ENCODE assay signal across 18 cellular contexts in the genomic region with DNA sequence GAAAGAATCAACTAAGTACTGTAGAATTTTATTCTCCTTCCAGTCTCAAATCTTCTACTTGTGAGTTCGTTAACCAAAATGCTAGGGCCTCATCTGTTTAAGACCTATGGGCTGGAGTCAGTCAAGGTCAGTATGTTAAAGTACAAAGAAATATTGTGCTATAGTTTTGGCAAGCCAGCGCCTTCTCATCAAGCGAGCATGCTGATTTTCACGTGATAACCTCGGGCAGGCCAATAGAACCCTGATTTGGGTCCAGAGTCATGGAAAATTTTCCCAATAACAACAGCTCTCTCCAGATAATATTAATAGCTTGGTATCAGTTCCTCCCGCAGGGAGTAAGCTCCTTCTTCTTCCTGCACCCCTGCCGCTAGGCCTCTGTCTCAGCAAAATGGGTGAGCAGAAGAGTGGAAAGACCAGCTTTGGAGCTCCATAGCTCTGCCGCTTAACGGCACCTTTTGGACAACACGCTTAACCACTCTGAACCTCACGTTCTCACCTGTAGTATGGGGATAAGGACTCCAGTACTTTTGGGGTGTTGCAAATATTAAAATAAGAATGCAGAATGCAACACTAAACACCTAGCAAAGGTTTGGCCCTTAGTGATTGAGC. TPM values are rescaled to one million over a fixed set of nuclear protein-coding genes. Genes with fewer than 3 reads are reported as not detected.
DNase-seq lines count a peak whose midpoint lies in the region; ATAC-seq and TF ChIP-seq lines count a peak whose summit lies in the region.
"Had no signal": no experiment of that assay in that cellular context is flagged by ENCODE, and none has a peak within 500 bp of the region (broad histone marks: within the 10 kb centered on the region; RNA-seq: fewer than 3 reads in every experiment).

No MANE protein-coding gene starts in this region.

- no peak overlapping the region for H2AFZ ChIP-seq in PC-9

- H3K36me3 Mint-ChIP-seq in nephron (ENCODE audit: low read depth) = peaks cover 3% of the 10 kb centered on the region
- no peaks in the 10 kb centered on the region for H3K36me3 Mint-ChIP-seq in activated CD8-positive, alpha-beta T cell treated with anti-CD3 and anti-CD28 coated beads, Interleukin-2, amount 10 ng/mL, durations not matched to agents 7 days and 5 days (ENCODE audit: low read depth)

- POLR2A ChIA-PET in activated CD8-positive, alpha-beta T cell treated with anti-CD3 and anti-CD28 coated beads, Interleukin-2, amount 10 ng/mL, durations not matched to agents 7 days and 5 days (lab: Charles Lee) = no interaction called here
- POLR2A ChIA-PET in PC-9 (lab: Charles Lee; ENCODE audit: unreplicated experiment) = no interaction called here

- intact Hi-C loops in heart right ventricle (cut with DNase I) (loop anchor here in 1 of 10 donors (5.0 kb wide), 1 partner anchor 80 kb away; no protein-coding TSS in a partner anchor), ascending aorta (cut with DNase I) (no loop called here), testis (cut with DNase I; ENCODE audit: low total_unique reads) (no loop called here), PC-9 (cut with micrococcal nuclease; ENCODE audit: unreplicated experiment) (no loop called here)

- peak in 2 of 8 donors; percentile 7 to 27 for ATAC-seq in heart right ventricle
- no peak for ATAC-seq in activated CD8-positive, alpha-beta T cell treated with anti-CD3 and anti-CD28 coated beads, Interleukin-2, amount 10 ng/mL, durations not matched to agents 7 days and 5 days

- H3K4me3 ChIP-seq in heart right ventricle (no peak overlapping the region), right atrium auricular region (no peak overlapping the region), ascending aorta (peak overlapping the region in 1 of 2 donors; percentile 29), testis (no peak overlapping the region), PC-9 (no peak overlapping the region)
- H3K4me3 ChIP-seq: HAP-1 had no signal

- no peaks in the 10 kb centered on the region; the same call in 1 of the 2 replicates for H4K20me1 ChIP-seq in PC-9 (ENCODE audit: insufficient read depth)

- no peaks in the 10 kb centered on the region for H3K9me2 ChIP-seq in PC-9 (ENCODE audit: insufficient read depth)

- no peak overlapping the region for H3K4me3 Mint-ChIP-seq in nephron
- H3K4me3 Mint-ChIP-seq in activated CD8-positive, alpha-beta T cell treated with anti-CD3 and anti-CD28 coated beads, Interleukin-2, amount 10 ng/mL, durations not matched to agents 7 days and 5 days = no peak overlapping the region
- H3K4me3 Mint-ChIP-seq: CD4-positive, CD25-positive, alpha-beta regulatory T cell had no signal

- no peak for TF ChIP-seq POLR2A in testis (IDR thresholded peaks at IDR 0.05)

- H3K27ac ChIP-seq in heart right ventricle (peak overlapping the region in 6 of 10 donors; percentile 4 to 30 (median 21)), right atrium auricular region (peak overlapping the region in 1 of 2 donors; percentile 29), ascending aorta (peak overlapping the region; percentile 37 to 54), testis (peak overlapping the region in 1 of 2 donors; percentile 34), PC-9 (no peak overlapping the region)
- H3K27ac ChIP-seq: HL-60 had no signal

- peak overlapping the region in 2 of 3 experiments; percentile 60 to 65 for H3K27ac Mint-ChIP-seq in nephron
- no peak overlapping the region for H3K27ac Mint-ChIP-seq in activated CD8-positive, alpha-beta T cell treated with anti-CD3 and anti-CD28 coated beads, Interleukin-2, amount 10 ng/mL, durations not matched to agents 7 days and 5 days
- H3K27ac Mint-ChIP-seq: CD4-positive, CD25-positive, alpha-beta regulatory T cell had no signal

- H3F3A ChIP-seq in PC-9 (ENCODE audit: insufficient read depth, low read depth) = peaks cover 21% of the 10 kb centered on the region; the same call in 1 of the 2 replicates

- H3K4me2 ChIP-seq in PC-9 = no peak overlapping the region

- peaks cover 0 to under 1% (median 0%) of the 10 kb centered on the region in 7 donors for H3K27me3 ChIP-seq in heart right ventricle
- H3K27me3 ChIP-seq in right atrium auricular region = no peaks in the 10 kb centered on the region
- no peaks in the 10 kb centered on the region for H3K27me3 ChIP-seq in ascending aorta
- H3K27me3 ChIP-seq in testis = no peaks in the 10 kb centered on the region
- no peaks in the 10 kb centered on the region for H3K27me3 ChIP-seq in PC-9 (ENCODE audit: insufficient read depth, low read depth)

- no peak for DNase-seq in heart right ventricle
- no peak for DNase-seq in right atrium auricular region (ENCODE audit: low spot score)
- no peak for DNase-seq in ascending aorta (ENCODE audit: low spot score in 2 of 2)
- peak; percentile 60 for DNase-seq in testis
- DNase-seq in NCI-H69 (lab: John Stamatoyannopoulos, UW) = no peak
- no peak for DNase-seq in activated CD8-positive, alpha-beta T cell treated with anti-CD3 and anti-CD28 coated beads, Interleukin-2, amount 10 ng/mL, durations not matched to agents 7 days and 5 days
- no peak for DNase-seq in PC-9
- DNase-seq: AML-193; CD4-positive, CD25-positive, alpha-beta regulatory T cell; DMS79 treated with DMSO at 0.1 percent for 48 hours; KG1; NCI-H1105 treated with DMSO at 0.1 percent for 48 hours; NCI-H187 treated with DMSO at 0.1 percent for 48 hours; NCI-H2171; NCI-H82 had no signal

- H3K79me2 ChIP-seq in PC-9 (ENCODE audit: low read depth) = peaks cover 31% of the 10 kb centered on the region

- no peaks in the 10 kb centered on the region for H3K9me3 Mint-ChIP-seq in nephron
- H3K9me3 Mint-ChIP-seq in activated CD8-positive, alpha-beta T cell treated with anti-CD3 and anti-CD28 coated beads, Interleukin-2, amount 10 ng/mL, durations not matched to agents 7 days and 5 days (ENCODE audit: insufficient read depth) = no peaks in the 10 kb centered on the region
- H3K9me3 Mint-ChIP-seq: CD4-positive, CD25-positive, alpha-beta regulatory T cell had no signal

- CTCF ChIA-PET in activated CD8-positive, alpha-beta T cell treated with anti-CD3 and anti-CD28 coated beads, Interleukin-2, amount 10 ng/mL, durations not matched to agents 7 days and 5 days (lab: Charles Lee) = interaction anchor here (0.8 to 1.3 kb wide), 2 partner anchors 13 to 15 kb away, joined by 3 to 4 read pairs; no protein-coding TSS in a partner anchor
- CTCF ChIA-PET in PC-9 (lab: Charles Lee) = no interaction called here

- no peak for TF ChIP-seq CTCF in heart right ventricle (IDR thresholded peaks at IDR 0.05)
- no peak for TF ChIP-seq CTCF in right atrium auricular region (IDR thresholded peaks at IDR 0.05)
- no peak for TF ChIP-seq CTCF in ascending aorta (IDR thresholded peaks at IDR 0.05)
- TF ChIP-seq CTCF in nephron (IDR thresholded peaks at IDR 0.05; ENCODE audit: unreplicated experiment in 3 of 3) = no peak
- no peak for TF ChIP-seq CTCF in testis (IDR thresholded peaks at IDR 0.05)
- no peak for TF ChIP-seq CTCF in PC-9 (conservative IDR thresholded peaks at IDR 0.05)

- no peaks in the 10 kb centered on the region for H3K36me3 ChIP-seq in heart right ventricle
- no peaks in the 10 kb centered on the region for H3K36me3 ChIP-seq in right atrium auricular region
- H3K36me3 ChIP-seq in ascending aorta = no peaks in the 10 kb centered on the region
- no peaks in the 10 kb centered on the region for H3K36me3 ChIP-seq in testis (ENCODE audit: low read depth, missing control alignments)
- no peaks in the 10 kb centered on the region for H3K36me3 ChIP-seq in PC-9 (ENCODE audit: low read depth)
- H3K36me3 ChIP-seq: HAP-1 had no signal

- 74% methylated on average over 11 of the region's 11 CpGs for WGBS in heart right ventricle, 2 donors
- 61% methylated on average over 11 of the region's 11 CpGs for WGBS in testis, 2 donors

- BruUV-seq in PC-9 (replicated peaks; lab: Mats Ljungman, UMichigan) = no TSS peak

- peaks cover 7% of the 10 kb centered on the region for H3K27me3 Mint-ChIP-seq in nephron (ENCODE audit: low read depth)
- H3K27me3 Mint-ChIP-seq in activated CD8-positive, alpha-beta T cell treated with anti-CD3 and anti-CD28 coated beads, Interleukin-2, amount 10 ng/mL, durations not matched to agents 7 days and 5 days (ENCODE audit: low read depth) = no peaks in the 10 kb centered on the region
- H3K27me3 Mint-ChIP-seq: CD4-positive, CD25-positive, alpha-beta regulatory T cell had no signal

- H3K9me3 ChIP-seq in heart right ventricle (no peaks in the 10 kb centered on the region), right atrium auricular region (no peaks in the 10 kb centered on the region), ascending aorta (no peaks in the 10 kb centered on the region), testis (no peaks in the 10 kb centered on the region), PC-9 (ENCODE audit: insufficient read depth, low read depth) (no peaks in the 10 kb centered on the region)
- H3K9me3 ChIP-seq: HAP-1 had no signal

- H3K4me1 Mint-ChIP-seq in nephron = peaks cover 49% of the 10 kb centered on the region
- peaks cover 25% of the 10 kb centered on the region for H3K4me1 Mint-ChIP-seq in activated CD8-positive, alpha-beta T cell treated with anti-CD3 and anti-CD28 coated beads, Interleukin-2, amount 10 ng/mL, durations not matched to agents 7 days and 5 days (ENCODE audit: low read depth)
- H3K4me1 Mint-ChIP-seq: CD4-positive, CD25-positive, alpha-beta regulatory T cell had no signal

- H3K4me1 ChIP-seq in heart right ventricle = peaks cover 0 to 27% (median 16%) of the 10 kb centered on the region in 9 donors
- peaks cover 0 to 27% of the 10 kb centered on the region in 2 donors for H3K4me1 ChIP-seq in right atrium auricular region
- H3K4me1 ChIP-seq in ascending aorta = peaks cover 9 to 32% of the 10 kb centered on the region in 2 donors
- H3K4me1 ChIP-seq in testis = peaks cover 14% of the 10 kb centered on the region
- peaks cover 25% of the 10 kb centered on the region for H3K4me1 ChIP-seq in PC-9 (replicated peaks; ENCODE audit: insufficient read depth)
- H3K4me1 ChIP-seq: HAP-1 had no signal

RNA-seq across cellular contexts. Expression of gene CABLES1, which starts 11.7 kb away (rescaled TPM):
- 1 to 10 TPM; 1.0 to 2.2 (median 2.0) TPM for total RNA-seq in heart right ventricle
- 1 to 10 TPM; 1.0 to 1.3 TPM for polyA plus RNA-seq in heart right ventricle
- total RNA-seq in right atrium auricular region = 1 to 10 TPM; 5.4 to 6.9 TPM
- total RNA-seq in ascending aorta = 5.4 TPM
- 10 to 100 TPM; 12.0 to 15.8 TPM for total RNA-seq in testis
- polyA plus RNA-seq in testis (ENCODE audit: insufficient read depth, low read depth, low replicate concordance) = 6.2 TPM
- 1 to 10 TPM; 2.3 to 2.7 TPM for total RNA-seq in activated CD8-positive, alpha-beta T cell treated with anti-CD3 and anti-CD28 coated beads, Interleukin-2, amount 10 ng/mL, durations not matched to agents 7 days and 5 days
- 10.0 and 11.8 TPM in 2 replicates for total RNA-seq in PC-9 (2021)
